ENCODE assay signal across 26 cellular contexts in genomic region chr3:99549220-99549619, GRCh38.
"Had no signal": no experiment of that assay in that cellular context is flagged by ENCODE, and none has a peak within 500 bp of the region (broad histone marks: within the 10 kb centered on the region; RNA-seq: fewer than 3 reads in every experiment).

No MANE protein-coding gene starts in this region.

- FAIRE-seq: small intestine had no signal

- H3K27me3 Mint-ChIP-seq: central memory CD8-positive, alpha-beta T cell; dendritic cell treated with granulocyte-macrophage colony-stimulating factor and Interleukin-4, amounts not matched to agents 40 ng/mL and 50 ng/mL, for 4 days; stimulated activated naive B cell treated with anti-CD40 and anti-IgM and Interleukin-4, amounts not matched to agents 10 μg/mL and 1 μg/mL and 100 μg/mL, for 72 hours; stimulated activated naive CD8-positive, alpha-beta T cell treated with anti-CD3 and anti-CD28 coated beads, Interleukin-15, amount 100 ng/mL, for 72 hours had no signal

- H3K4me1 ChIP-seq: psoas muscle, right lobe of liver, thyroid gland, vagina had no signal

- H3K4me3 ChIP-seq: colonic mucosa, gastroesophageal sphincter, left lung, lower lobe of right lung, ovary, psoas muscle, right lobe of liver, thyroid gland, vagina had no signal

- H3K4me3 Mint-ChIP-seq: central memory CD8-positive, alpha-beta T cell; dendritic cell treated with granulocyte-macrophage colony-stimulating factor and Interleukin-4, amounts not matched to agents 40 ng/mL and 50 ng/mL, for 4 days; immature natural killer cell; natural killer cell; stimulated activated naive B cell treated with anti-CD40 and anti-IgM and Interleukin-4, amounts not matched to agents 10 μg/mL and 1 μg/mL and 100 μg/mL, for 72 hours; stimulated activated naive CD8-positive, alpha-beta T cell treated with anti-CD3 and anti-CD28 coated beads, Interleukin-15, amount 100 ng/mL, for 72 hours had no signal

- ATAC-seq: esophagus mucosa; left lung; lower lobe of right lung; natural killer cell; right lobe of liver; stimulated activated naive B cell treated with anti-CD40 and anti-IgM and Interleukin-4, amounts not matched to agents 10 μg/mL and 1 μg/mL and 100 μg/mL, for 72 hours; stimulated activated naive CD8-positive, alpha-beta T cell treated with anti-CD3 and anti-CD28 coated beads, Interleukin-15, amount 100 ng/mL, for 72 hours had no signal

- DNase-seq: colonic mucosa; effector memory CD4-positive, alpha-beta T cell; foreskin fibroblast; hypothalamus; immature natural killer cell; islet precursor cell; left lung; lower lobe of right lung; natural killer cell; occipital lobe; ovary; posterior cingulate gyrus; psoas muscle; retina; right lobe of liver; small intestine; stimulated activated CD4-positive, alpha-beta T cell treated with anti-CD3 and anti-CD28 coated beads, Interleukin-15, amount 100 ng/mL, for 24 hours; stimulated activated CD4-positive, alpha-beta T cell treated with anti-CD3 and anti-CD28 coated beads, Interleukin-2, amount 100 ng/mL, for 48 hours; stimulated activated naive B cell treated with anti-CD40 and anti-IgM and Interleukin-4, amounts not matched to agents 10 μg/mL and 1 μg/mL and 100 μg/mL, for 72 hours; stimulated activated naive CD8-positive, alpha-beta T cell treated with anti-CD3 and anti-CD28 coated beads, Interleukin-15, amount 100 ng/mL, for 72 hours; thyroid gland had no signal

- H3K9me3 ChIP-seq: colonic mucosa, gastroesophageal sphincter, left lung, lower lobe of right lung, ovary, psoas muscle, right lobe of liver, thyroid gland, vagina had no signal

- H3K9me3 Mint-ChIP-seq: stimulated activated naive B cell treated with anti-CD40 and anti-IgM and Interleukin-4, amounts not matched to agents 10 μg/mL and 1 μg/mL and 100 μg/mL, for 72 hours; stimulated activated naive CD8-positive, alpha-beta T cell treated with anti-CD3 and anti-CD28 coated beads, Interleukin-15, amount 100 ng/mL, for 72 hours had no signal

- H3K4me1 Mint-ChIP-seq: central memory CD8-positive, alpha-beta T cell; immature natural killer cell; natural killer cell; stimulated activated naive B cell treated with anti-CD40 and anti-IgM and Interleukin-4, amounts not matched to agents 10 μg/mL and 1 μg/mL and 100 μg/mL, for 72 hours; stimulated activated naive CD8-positive, alpha-beta T cell treated with anti-CD3 and anti-CD28 coated beads, Interleukin-15, amount 100 ng/mL, for 72 hours had no signal

- H3K27me3 ChIP-seq: colonic mucosa, gastroesophageal sphincter, left lung, ovary, right lobe of liver, thyroid gland, vagina had no signal

- H3K36me3 ChIP-seq: colonic mucosa, gastroesophageal sphincter, left lung, lower lobe of right lung, ovary, right lobe of liver, thyroid gland, vagina had no signal

- H3K27ac Mint-ChIP-seq: dendritic cell treated with granulocyte-macrophage colony-stimulating factor and Interleukin-4, amounts not matched to agents 40 ng/mL and 50 ng/mL, for 4 days; immature natural killer cell; natural killer cell; stimulated activated naive B cell treated with anti-CD40 and anti-IgM and Interleukin-4, amounts not matched to agents 10 μg/mL and 1 μg/mL and 100 μg/mL, for 72 hours; stimulated activated naive CD8-positive, alpha-beta T cell treated with anti-CD3 and anti-CD28 coated beads, Interleukin-15, amount 100 ng/mL, for 72 hours had no signal

- H3K36me3 Mint-ChIP-seq: immature natural killer cell; stimulated activated naive B cell treated with anti-CD40 and anti-IgM and Interleukin-4, amounts not matched to agents 10 μg/mL and 1 μg/mL and 100 μg/mL, for 72 hours had no signal

- H3K27ac ChIP-seq: colonic mucosa, lower lobe of right lung, ovary, psoas muscle, right lobe of liver, thyroid gland, vagina had no signal
